1 cellular context compared by ENCODE assay signal in the genomic region with DNA sequence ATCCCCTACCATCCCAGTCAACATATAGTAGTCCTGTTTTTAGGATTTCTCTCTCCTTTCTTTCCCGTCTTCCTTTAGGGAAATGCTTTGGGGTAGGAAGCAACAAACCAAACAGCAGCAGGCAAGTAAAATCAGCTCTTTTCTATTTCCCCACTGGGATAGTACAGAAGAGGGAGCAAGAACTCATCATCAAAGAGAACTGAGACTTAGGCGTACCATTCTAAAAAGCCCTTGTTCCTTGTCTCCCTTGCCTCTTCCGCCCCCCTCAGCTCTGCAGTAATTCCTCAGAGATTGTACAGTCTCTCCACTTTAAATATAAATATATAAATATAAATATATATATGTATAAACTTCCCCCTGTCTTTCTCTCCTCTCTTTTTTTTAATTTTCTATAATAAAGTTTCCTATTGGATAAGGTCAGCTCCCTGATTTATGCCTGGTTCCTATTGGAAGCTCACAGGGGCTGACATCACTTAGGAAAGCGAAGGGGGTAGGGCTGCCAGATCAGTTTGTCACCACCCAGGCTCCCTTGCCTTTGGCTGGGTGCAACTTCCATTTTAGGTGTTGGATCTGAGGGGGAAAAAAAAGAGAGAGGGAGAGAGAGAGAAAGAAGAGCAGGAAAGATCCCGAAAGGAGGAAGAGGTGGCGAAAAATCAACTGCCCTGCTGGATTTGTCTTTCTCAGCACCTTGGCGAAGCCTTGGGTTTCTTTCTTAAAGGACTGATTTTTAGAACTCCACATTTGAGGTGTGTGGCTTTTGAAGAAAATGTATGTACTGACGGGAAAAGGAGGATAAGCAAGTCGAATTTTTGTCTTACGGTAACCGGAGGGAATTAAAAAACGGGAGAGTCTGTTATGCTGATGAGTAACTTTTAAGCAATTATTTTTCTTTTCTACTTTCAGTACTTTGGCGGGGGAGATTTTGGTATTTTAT.
A peak's percentile ranks its signal among the peaks of the same experiment; 100 is the strongest.
TF ChIP-seq lines count a peak whose summit lies in the region.

TSS of gene CTNND1 (plus strand) at position 502 of the 934 bp plus-strand sequence. CDS start 29,677 bp downstream, outside the sequence.

TF ChIP-seq in K562, 482 proteins besides CTCF, POLR2A, EP300 and RAD21 (continued from another document and continues in another):
- TF ChIP-seq, protein P1, sequence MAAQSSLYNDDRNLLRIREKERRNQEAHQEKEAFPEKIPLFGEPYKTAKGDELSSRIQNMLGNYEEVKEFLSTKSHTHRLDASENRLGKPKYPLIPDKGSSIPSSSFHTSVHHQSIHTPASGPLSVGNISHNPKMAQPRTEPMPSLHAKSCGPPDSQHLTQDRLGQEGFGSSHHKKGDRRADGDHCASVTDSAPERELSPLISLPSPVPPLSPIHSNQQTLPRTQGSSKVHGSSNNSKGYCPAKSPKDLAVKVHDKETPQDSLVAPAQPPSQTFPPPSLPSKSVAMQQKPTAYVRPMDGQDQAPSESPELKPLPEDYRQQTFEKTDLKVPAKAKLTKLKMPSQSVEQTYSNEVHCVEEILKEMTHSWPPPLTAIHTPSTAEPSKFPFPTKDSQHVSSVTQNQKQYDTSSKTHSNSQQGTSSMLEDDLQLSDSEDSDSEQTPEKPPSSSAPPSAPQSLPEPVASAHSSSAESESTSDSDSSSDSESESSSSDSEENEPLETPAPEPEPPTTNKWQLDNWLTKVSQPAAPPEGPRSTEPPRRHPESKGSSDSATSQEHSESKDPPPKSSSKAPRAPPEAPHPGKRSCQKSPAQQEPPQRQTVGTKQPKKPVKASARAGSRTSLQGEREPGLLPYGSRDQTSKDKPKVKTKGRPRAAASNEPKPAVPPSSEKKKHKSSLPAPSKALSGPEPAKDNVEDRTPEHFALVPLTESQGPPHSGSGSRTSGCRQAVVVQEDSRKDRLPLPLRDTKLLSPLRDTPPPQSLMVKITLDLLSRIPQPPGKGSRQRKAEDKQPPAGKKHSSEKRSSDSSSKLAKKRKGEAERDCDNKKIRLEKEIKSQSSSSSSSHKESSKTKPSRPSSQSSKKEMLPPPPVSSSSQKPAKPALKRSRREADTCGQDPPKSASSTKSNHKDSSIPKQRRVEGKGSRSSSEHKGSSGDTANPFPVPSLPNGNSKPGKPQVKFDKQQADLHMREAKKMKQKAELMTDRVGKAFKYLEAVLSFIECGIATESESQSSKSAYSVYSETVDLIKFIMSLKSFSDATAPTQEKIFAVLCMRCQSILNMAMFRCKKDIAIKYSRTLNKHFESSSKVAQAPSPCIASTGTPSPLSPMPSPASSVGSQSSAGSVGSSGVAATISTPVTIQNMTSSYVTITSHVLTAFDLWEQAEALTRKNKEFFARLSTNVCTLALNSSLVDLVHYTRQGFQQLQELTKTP (IDR thresholded peaks at IDR 0.05; ENCODE audit: low read depth in 1 of 2, partially characterized antibody in 2 of 2) = peak; percentile 66 to 89
- TF ChIP-seq MEIS2 (IDR thresholded peaks at IDR 0.05; ENCODE audit: partially characterized antibody) (peak; percentile 68), L3MBTL2 (IDR thresholded peaks at IDR 0.05) (no peak; the same call in 1 of the 2 replicates), MAFK (IDR thresholded peaks at IDR 0.05; ENCODE audit: low read length) (0 out of 2 replicates have a peak, but pooled peaks have one; percentile 19), FOXK1 (CRISPR knock-in tag; IDR thresholded peaks at IDR 0.05; ENCODE audit: borderline replicate concordance) (no peak), SMARCA5 (IDR thresholded peaks at IDR 0.05) (no peak), THRAP3 (IDR thresholded peaks at IDR 0.05; ENCODE audit: borderline replicate concordance) (no peak), NFYB (IDR thresholded peaks at IDR 0.05; ENCODE audit: extremely low read depth, insufficient read length) (peak; percentile 86), NFE2 (IDR thresholded peaks at IDR 0.05; ENCODE audit: low read depth) (no peak), ZNF23 (CRISPR knock-in tag; IDR thresholded peaks at IDR 0.05) (no peak), MYBL2 (IDR thresholded peaks at IDR 0.05; ENCODE audit: low read depth) (peak; percentile 57; the same call in 1 of the 2 replicates), MYBL2 (CRISPR knock-in tag; IDR thresholded peaks at IDR 0.05; ENCODE audit: borderline replicate concordance) (no peak), ELK1 (CRISPR knock-in tag; IDR thresholded peaks at IDR 0.05) (no peak), ZNF12 (CRISPR knock-in tag; IDR thresholded peaks at IDR 0.05) (no peak), TRIM24 (IDR thresholded peaks at IDR 0.05) (peak in 1 of 2 experiments; percentile 30; a peak in 1 of 4 replicates), ZNF354B (CRISPR knock-in tag; IDR thresholded peaks at IDR 0.05) (no peak), KDM5B (IDR thresholded peaks at IDR 0.05; ENCODE audit: insufficient replicate concordance, low read depth, low read length) (peak; percentile 73), NR2C2 (CRISPR knock-in tag; IDR thresholded peaks at IDR 0.05) (no peak), NR2C2 (tag; IDR thresholded peaks at IDR 0.05) (peak; percentile 63; the same call in 1 of the 2 replicates), STAG1 (CRISPR knock-in tag; IDR thresholded peaks at IDR 0.05; ENCODE audit: borderline replicate concordance) (no peak), NCOR1 (IDR thresholded peaks at IDR 0.05) (no peak), HMG20B (CRISPR knock-in tag; IDR thresholded peaks at IDR 0.05) (no peak), ZNF551 (CRISPR knock-in tag; IDR thresholded peaks at IDR 0.05) (no peak), TEAD1 (CRISPR knock-in tag; IDR thresholded peaks at IDR 0.05) (no peak), DMBX1 (CRISPR knock-in tag; IDR thresholded peaks at IDR 0.05; ENCODE audit: borderline replicate concordance) (no peak), POLR3A (IDR thresholded peaks at IDR 0.05; ENCODE audit: borderline replicate concordance, extremely low read depth, insufficient read depth, insufficient read length) (no peak), ESRRB (CRISPR knock-in tag; IDR thresholded peaks at IDR 0.05; ENCODE audit: borderline replicate concordance) (no peak), DIDO1 (tag; IDR thresholded peaks at IDR 0.05; ENCODE audit: low read depth) (no peak), NONO (IDR thresholded peaks at IDR 0.05; ENCODE audit: low read depth in 2 of 2, low read length in 1 of 2) (0 out of 4 replicates have a peak, but pooled peaks of 1 of the 2 experiments have one; percentile 6), ZKSCAN8 (CRISPR knock-in tag; IDR thresholded peaks at IDR 0.05) (0 out of 2 replicates have a peak, but pooled peaks have one; percentile 36), TCF15 (CRISPR knock-in tag; IDR thresholded peaks at IDR 0.05) (no peak)
- TF ChIP-seq, protein P2, sequence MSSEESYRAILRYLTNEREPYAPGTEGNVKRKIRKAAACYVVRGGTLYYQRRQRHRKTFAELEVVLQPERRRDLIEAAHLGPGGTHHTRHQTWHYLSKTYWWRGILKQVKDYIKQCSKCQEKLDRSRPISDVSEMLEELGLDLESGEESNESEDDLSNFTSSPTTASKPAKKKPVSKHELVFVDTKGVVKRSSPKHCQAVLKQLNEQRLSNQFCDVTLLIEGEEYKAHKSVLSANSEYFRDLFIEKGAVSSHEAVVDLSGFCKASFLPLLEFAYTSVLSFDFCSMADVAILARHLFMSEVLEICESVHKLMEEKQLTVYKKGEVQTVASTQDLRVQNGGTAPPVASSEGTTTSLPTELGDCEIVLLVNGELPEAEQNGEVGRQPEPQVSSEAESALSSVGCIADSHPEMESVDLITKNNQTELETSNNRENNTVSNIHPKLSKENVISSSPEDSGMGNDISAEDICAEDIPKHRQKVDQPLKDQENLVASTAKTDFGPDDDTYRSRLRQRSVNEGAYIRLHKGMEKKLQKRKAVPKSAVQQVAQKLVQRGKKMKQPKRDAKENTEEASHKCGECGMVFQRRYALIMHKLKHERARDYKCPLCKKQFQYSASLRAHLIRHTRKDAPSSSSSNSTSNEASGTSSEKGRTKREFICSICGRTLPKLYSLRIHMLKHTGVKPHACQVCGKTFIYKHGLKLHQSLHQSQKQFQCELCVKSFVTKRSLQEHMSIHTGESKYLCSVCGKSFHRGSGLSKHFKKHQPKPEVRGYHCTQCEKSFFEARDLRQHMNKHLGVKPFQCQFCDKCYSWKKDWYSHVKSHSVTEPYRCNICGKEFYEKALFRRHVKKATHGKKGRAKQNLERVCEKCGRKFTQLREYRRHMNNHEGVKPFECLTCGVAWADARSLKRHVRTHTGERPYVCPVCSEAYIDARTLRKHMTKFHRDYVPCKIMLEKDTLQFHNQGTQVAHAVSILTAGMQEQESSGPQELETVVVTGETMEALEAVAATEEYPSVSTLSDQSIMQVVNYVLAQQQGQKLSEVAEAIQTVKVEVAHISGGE (CRISPR knock-in tag; IDR thresholded peaks at IDR 0.05) = peak in 1 of 3 experiments; percentile 76; a peak in 2 of 6 replicates
- TF ChIP-seq, protein P3, sequence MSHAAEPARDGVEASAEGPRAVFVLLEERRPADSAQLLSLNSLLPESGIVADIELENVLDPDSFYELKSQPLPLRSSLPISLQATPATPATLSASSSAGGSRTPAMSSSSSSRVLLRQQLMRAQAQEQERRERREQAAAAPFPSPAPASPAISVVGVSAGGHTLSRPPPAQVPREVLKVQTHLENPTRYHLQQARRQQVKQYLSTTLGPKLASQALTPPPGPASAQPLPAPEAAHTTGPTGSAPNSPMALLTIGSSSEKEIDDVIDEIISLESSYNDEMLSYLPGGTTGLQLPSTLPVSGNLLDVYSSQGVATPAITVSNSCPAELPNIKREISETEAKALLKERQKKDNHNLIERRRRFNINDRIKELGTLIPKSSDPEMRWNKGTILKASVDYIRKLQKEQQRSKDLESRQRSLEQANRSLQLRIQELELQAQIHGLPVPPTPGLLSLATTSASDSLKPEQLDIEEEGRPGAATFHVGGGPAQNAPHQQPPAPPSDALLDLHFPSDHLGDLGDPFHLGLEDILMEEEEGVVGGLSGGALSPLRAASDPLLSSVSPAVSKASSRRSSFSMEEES (CRISPR knock-in tag; IDR thresholded peaks at IDR 0.05) = no peak
- TF ChIP-seq, protein P4, sequence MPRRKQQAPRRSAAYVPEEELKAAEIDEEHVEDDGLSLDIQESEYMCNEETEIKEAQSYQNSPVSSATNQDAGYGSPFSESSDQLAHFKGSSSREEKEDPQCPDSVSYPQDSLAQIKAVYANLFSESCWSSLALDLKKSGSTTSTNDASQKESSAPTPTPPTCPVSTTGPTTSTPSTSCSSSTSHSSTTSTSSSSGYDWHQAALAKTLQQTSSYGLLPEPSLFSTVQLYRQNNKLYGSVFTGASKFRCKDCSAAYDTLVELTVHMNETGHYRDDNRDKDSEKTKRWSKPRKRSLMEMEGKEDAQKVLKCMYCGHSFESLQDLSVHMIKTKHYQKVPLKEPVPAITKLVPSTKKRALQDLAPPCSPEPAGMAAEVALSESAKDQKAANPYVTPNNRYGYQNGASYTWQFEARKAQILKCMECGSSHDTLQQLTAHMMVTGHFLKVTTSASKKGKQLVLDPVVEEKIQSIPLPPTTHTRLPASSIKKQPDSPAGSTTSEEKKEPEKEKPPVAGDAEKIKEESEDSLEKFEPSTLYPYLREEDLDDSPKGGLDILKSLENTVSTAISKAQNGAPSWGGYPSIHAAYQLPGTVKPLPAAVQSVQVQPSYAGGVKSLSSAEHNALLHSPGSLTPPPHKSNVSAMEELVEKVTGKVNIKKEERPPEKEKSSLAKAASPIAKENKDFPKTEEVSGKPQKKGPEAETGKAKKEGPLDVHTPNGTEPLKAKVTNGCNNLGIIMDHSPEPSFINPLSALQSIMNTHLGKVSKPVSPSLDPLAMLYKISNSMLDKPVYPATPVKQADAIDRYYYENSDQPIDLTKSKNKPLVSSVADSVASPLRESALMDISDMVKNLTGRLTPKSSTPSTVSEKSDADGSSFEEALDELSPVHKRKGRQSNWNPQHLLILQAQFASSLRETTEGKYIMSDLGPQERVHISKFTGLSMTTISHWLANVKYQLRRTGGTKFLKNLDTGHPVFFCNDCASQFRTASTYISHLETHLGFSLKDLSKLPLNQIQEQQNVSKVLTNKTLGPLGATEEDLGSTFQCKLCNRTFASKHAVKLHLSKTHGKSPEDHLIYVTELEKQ (CRISPR knock-in tag; IDR thresholded peaks at IDR 0.05) = no peak
- TF ChIP-seq, protein P5, sequence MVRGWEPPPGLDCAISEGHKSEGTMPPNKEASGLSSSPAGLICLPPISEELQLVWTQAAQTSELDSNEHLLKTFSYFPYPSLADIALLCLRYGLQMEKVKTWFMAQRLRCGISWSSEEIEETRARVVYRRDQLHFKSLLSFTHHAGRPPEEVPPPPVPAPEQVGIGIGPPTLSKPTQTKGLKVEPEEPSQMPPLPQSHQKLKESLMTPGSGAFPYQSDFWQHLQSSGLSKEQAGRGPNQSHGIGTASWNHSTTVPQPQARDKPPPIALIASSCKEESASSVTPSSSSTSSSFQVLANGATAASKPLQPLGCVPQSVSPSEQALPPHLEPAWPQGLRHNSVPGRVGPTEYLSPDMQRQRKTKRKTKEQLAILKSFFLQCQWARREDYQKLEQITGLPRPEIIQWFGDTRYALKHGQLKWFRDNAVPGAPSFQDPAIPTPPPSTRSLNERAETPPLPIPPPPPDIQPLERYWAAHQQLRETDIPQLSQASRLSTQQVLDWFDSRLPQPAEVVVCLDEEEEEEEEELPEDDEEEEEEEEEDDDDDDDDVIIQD (CRISPR knock-in tag; IDR thresholded peaks at IDR 0.05) = no peak
- TF ChIP-seq, protein P6, sequence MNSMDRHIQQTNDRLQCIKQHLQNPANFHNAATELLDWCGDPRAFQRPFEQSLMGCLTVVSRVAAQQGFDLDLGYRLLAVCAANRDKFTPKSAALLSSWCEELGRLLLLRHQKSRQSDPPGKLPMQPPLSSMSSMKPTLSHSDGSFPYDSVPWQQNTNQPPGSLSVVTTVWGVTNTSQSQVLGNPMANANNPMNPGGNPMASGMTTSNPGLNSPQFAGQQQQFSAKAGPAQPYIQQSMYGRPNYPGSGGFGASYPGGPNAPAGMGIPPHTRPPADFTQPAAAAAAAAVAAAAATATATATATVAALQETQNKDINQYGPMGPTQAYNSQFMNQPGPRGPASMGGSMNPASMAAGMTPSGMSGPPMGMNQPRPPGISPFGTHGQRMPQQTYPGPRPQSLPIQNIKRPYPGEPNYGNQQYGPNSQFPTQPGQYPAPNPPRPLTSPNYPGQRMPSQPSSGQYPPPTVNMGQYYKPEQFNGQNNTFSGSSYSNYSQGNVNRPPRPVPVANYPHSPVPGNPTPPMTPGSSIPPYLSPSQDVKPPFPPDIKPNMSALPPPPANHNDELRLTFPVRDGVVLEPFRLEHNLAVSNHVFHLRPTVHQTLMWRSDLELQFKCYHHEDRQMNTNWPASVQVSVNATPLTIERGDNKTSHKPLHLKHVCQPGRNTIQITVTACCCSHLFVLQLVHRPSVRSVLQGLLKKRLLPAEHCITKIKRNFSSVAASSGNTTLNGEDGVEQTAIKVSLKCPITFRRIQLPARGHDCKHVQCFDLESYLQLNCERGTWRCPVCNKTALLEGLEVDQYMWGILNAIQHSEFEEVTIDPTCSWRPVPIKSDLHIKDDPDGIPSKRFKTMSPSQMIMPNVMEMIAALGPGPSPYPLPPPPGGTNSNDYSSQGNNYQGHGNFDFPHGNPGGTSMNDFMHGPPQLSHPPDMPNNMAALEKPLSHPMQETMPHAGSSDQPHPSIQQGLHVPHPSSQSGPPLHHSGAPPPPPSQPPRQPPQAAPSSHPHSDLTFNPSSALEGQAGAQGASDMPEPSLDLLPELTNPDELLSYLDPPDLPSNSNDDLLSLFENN (IDR thresholded peaks at IDR 0.05; ENCODE audit: low read depth in 2 of 2, low read length in 2 of 2) = peak in 1 of 2 experiments; percentile 41; a peak in 1 of 4 replicates
